20 cellular contexts compared by ENCODE assay signal in genomic region chr6:26221186-26221585, GRCh38.
DNase-seq lines count a peak whose midpoint lies in the region; ATAC-seq and TF ChIP-seq lines count a peak whose summit lies in the region.
"Had no signal": no experiment of that assay in that cellular context is flagged by ENCODE, and none has a peak within 500 bp of the region (broad histone marks: within the 10 kb centered on the region; RNA-seq: fewer than 3 reads in every experiment).

No MANE protein-coding gene starts in this region.

- peaks cover 3% of the 10 kb centered on the region; the same call in 1 of the 2 replicates for H3K36me3 ChIP-seq in Panc1 (ENCODE audit: control insufficient read depth, insufficient read depth, low read length)

- no TSS peak for BruUV-seq in Panc1 (replicated peaks; lab: Mats Ljungman, UMichigan)

- POLR2A ChIA-PET in Panc1 (lab: Charles Lee) = interaction anchor here (0.6 to 0.7 kb wide), 3 partner anchors 73 to 1383 kb away, joined by 7 to 10 read pairs (median 7); no protein-coding TSS in a partner anchor

- no peak overlapping the region for H2AK5ac ChIP-seq in H9 (ENCODE audit: insufficient read length, low read length)

- H3K9me3 ChIP-seq in H9 (ENCODE audit: control insufficient read depth, low read depth, low read length) (no peaks in the 10 kb centered on the region), Panc1 (ENCODE audit: control insufficient read depth, insufficient read depth, low read depth, low read length) (no peaks in the 10 kb centered on the region)

- H2BK12ac ChIP-seq in H9 (ENCODE audit: insufficient read length, low read depth, low read length) = no peak overlapping the region

- H3K27ac ChIP-seq in 22Rv1 = peak overlapping the region; percentile 11; the same call in 1 of the 2 replicates
- H3K27ac ChIP-seq in H9 (ENCODE audit: insufficient read length, low read depth, low read length) = no peak overlapping the region
- H3K27ac ChIP-seq in Panc1 (ENCODE audit: low read length) = peak overlapping the region; percentile 53
- H3K27ac ChIP-seq: C4-2B had no signal

- CTCF ChIA-PET in Panc1 (lab: Charles Lee) = no interaction called here

- H3K36me3 Mint-ChIP-seq in H9 (ENCODE audit: insufficient read depth in 1 of 3, low read depth in 3 of 3) = no peaks in the 10 kb centered on the region
- H3K36me3 Mint-ChIP-seq in mesothelial cell of epicardium = no peaks in the 10 kb centered on the region

- no peak overlapping the region for H3K14ac ChIP-seq in H9 (ENCODE audit: insufficient read depth, low read length)

- H3K79me1 ChIP-seq in H9 (ENCODE audit: insufficient read depth, low read depth, low read length, poor library complexity, severe bottlenecking) = no peaks in the 10 kb centered on the region

- H2AFZ ChIP-seq in H9 (ENCODE audit: low read length) = no peak overlapping the region

- no peak overlapping the region for H4K8ac ChIP-seq in H9 (replicated peaks; ENCODE audit: insufficient read length, low read depth, low read length)

- H3K18ac ChIP-seq in H9 (ENCODE audit: insufficient read length, low read depth, low read length) = no peak overlapping the region

- H3K4me2 ChIP-seq in H9 (ENCODE audit: insufficient read depth, insufficient read length, low read length) = no peak overlapping the region

- H3T11ph ChIP-seq in H9 (ENCODE audit: low read length) = no peak overlapping the region

- H3K56ac ChIP-seq in H9 (ENCODE audit: insufficient read length, low read depth, low read length) = no peak overlapping the region

- peak overlapping the region in 1 of 2 experiments; percentile 16; a peak in 2 of 5 replicates for H3K4me3 Mint-ChIP-seq in H9
- H3K4me3 Mint-ChIP-seq in mesothelial cell of epicardium = no peak overlapping the region

- H4K5ac ChIP-seq in H9 (ENCODE audit: insufficient read length, low read depth, low read length) = no peak overlapping the region

- H3K79me2 ChIP-seq in H9 (ENCODE audit: insufficient read depth, low read length) = no peaks in the 10 kb centered on the region

- H3K27me3 ChIP-seq in H9 (ENCODE audit: insufficient read depth, low read length) (no peaks in the 10 kb centered on the region), Panc1 (ENCODE audit: control insufficient read depth, insufficient read depth, low read length) (no peaks in the 10 kb centered on the region)

- no peak overlapping the region for H2BK5ac ChIP-seq in H9 (ENCODE audit: insufficient read length, low read length)

- H3K4ac ChIP-seq in H9 (ENCODE audit: low read depth, low read length) = no peak overlapping the region

- in situ Hi-C loops in Panc1 (cut with HindIII; ENCODE audit: low pct_unique_long_range_greater_than_20kb, low sequenced_read_pairs) = no loop called here

- no CpG with 5 or more reads among the region's 4 CpGs for WGBS in H9 (ENCODE audit: extremely low coverage, insufficient read length, low lambda C conversion rate)

- no peaks in the 10 kb centered on the region; the same call in 1 of the 2 replicates for H3K4me1 ChIP-seq in H9 (ENCODE audit: insufficient read depth, low read length)
- H3K4me1 ChIP-seq in Panc1 (ENCODE audit: control insufficient read depth, insufficient read depth, low read length) = peaks cover 24% of the 10 kb centered on the region

- no peak overlapping the region for H2BK15ac ChIP-seq in H9 (ENCODE audit: low read depth, low read length)

- DNase-seq in H9 = no peak
- DNase-seq in Panc1 (ENCODE audit: low read depth, low spot score) = no peak
- DNase-seq in mesothelial cell of epicardium (ENCODE audit: low spot score in 2 of 2, unreplicated experiment in 2 of 2) = no peak
- DNase-seq in LoVo (ENCODE audit: low spot score) = no peak
- DNase-seq in medulla oblongata (ENCODE audit: extremely low spot score) = no peak
- DNase-seq: DMS53, EL, NCI-H1105 treated with DMSO at 0.1 percent for 48 hours, NCI-H2081, NCI-H2171, NCI-H345, NCI-H524, NCI-H82, RPMI8226, SHP77, SW 1271, T-helper 2 cell had no signal

- no peak overlapping the region for H4K91ac ChIP-seq in H9 (ENCODE audit: insufficient read length, low read depth, low read length)

- intact Hi-C loops in Panc1 (cut with micrococcal nuclease; ENCODE audit: unreplicated experiment) = no loop called here

- H3K4me1 Mint-ChIP-seq in H9 (peaks cover 21 to 45% of the 10 kb centered on the region in 2 experiments), mesothelial cell of epicardium (peaks cover 22% of the 10 kb centered on the region)

- peaks cover 19% of the 10 kb centered on the region for H3K23me2 ChIP-seq in H9 (ENCODE audit: insufficient read length, low read depth, low read length, poor library complexity, severe bottlenecking)

- ATAC-seq in Panc1 = no peak
- no peak for ATAC-seq in GM21360 (IDR thresholded peaks at IDR 0.05; ENCODE audit: unreplicated experiment)

- H3K9me3 Mint-ChIP-seq in H9 (no peaks in the 10 kb centered on the region), mesothelial cell of epicardium (no peaks in the 10 kb centered on the region)

- H3K23ac ChIP-seq in H9 (ENCODE audit: insufficient read length, low read depth, low read length) = no peak overlapping the region

- H3K27me3 Mint-ChIP-seq in H9 (ENCODE audit: low read depth) = no peaks in the 10 kb centered on the region; the same call in 1 of the 2 replicates
- no peaks in the 10 kb centered on the region for H3K27me3 Mint-ChIP-seq in mesothelial cell of epicardium (ENCODE audit: low read depth)

- H3K4me3 ChIP-seq in Panc1 (ENCODE audit: low read depth in 2 of 2, low read length in 2 of 2) = no peak overlapping the region

- H2BK120ac ChIP-seq in H9 (ENCODE audit: low read depth, low read length, poor library complexity, severe bottlenecking) = no peak overlapping the region

- peaks cover 2% of the 10 kb centered on the region for H4K20me1 ChIP-seq in H9 (ENCODE audit: control insufficient read depth, insufficient read depth, insufficient read length)

- H3K9ac ChIP-seq in H9 (ENCODE audit: extremely low read depth, insufficient read length, low read length) = no peak overlapping the region

- H3K27ac Mint-ChIP-seq in H9 (peak overlapping the region in 2 of 3 experiments; percentile 23 to 89; a peak in 2 of 7 replicates), mesothelial cell of epicardium (peak overlapping the region; percentile 55)

- TF ChIP-seq CTCF in 22Rv1 (IDR thresholded peaks at IDR 0.05) (no peak), H9 (conservative IDR thresholded peaks at IDR 0.05) (no peak), Panc1 (IDR thresholded peaks at IDR 0.05) (no peak), mesothelial cell of epicardium (IDR thresholded peaks at IDR 0.05; ENCODE audit: unreplicated experiment) (no peak)

- no peak overlapping the region for H2BK20ac ChIP-seq in H9 (ENCODE audit: low read depth, low read length, poor library complexity, severe bottlenecking)
